Comparison of ENCODE assay signal across 21 cellular contexts in genomic region chr7:45188736-45189135, GRCh38. TPM values are rescaled to one million over a fixed set of nuclear protein-coding genes. Genes with fewer than 3 reads are reported as not detected.
"Had no signal": no experiment of that assay in that cellular context is flagged by ENCODE, and none has a peak within 500 bp of the region (broad histone marks: within the 10 kb centered on the region; RNA-seq: fewer than 3 reads in every experiment).

No MANE protein-coding gene starts in this region.

- H3K36me3 Mint-ChIP-seq: natural killer cell had no signal

- H3K36me3 ChIP-seq: right lobe of liver, thoracic aorta had no signal

- H3K9me3 ChIP-seq: right lobe of liver, SK-N-SH, thoracic aorta had no signal

- H3K27ac Mint-ChIP-seq: activated CD8-positive, alpha-beta T cell treated with anti-CD3 and anti-CD28 coated beads, Interleukin-2, amount 10 ng/mL, durations not matched to agents 7 days and 5 days; activated naive CD8-positive, alpha-beta T cell treated with anti-CD3 and anti-CD28 coated beads, Interleukin-2, amount 50 U/mL, for 24 hours; natural killer cell had no signal

- H3K4me3 Mint-ChIP-seq: activated CD8-positive, alpha-beta T cell treated with anti-CD3 and anti-CD28 coated beads, Interleukin-2, amount 10 ng/mL, durations not matched to agents 7 days and 5 days; activated naive CD8-positive, alpha-beta T cell treated with anti-CD3 and anti-CD28 coated beads, Interleukin-2, amount 50 U/mL, for 24 hours; natural killer cell had no signal

- H3K4me1 ChIP-seq: right lobe of liver had no signal

- ATAC-seq: activated CD8-positive, alpha-beta T cell treated with anti-CD3 and anti-CD28 coated beads, Interleukin-2, amount 10 ng/mL, durations not matched to agents 7 days and 5 days; activated naive CD8-positive, alpha-beta T cell treated with anti-CD3 and anti-CD28 coated beads, Interleukin-2, amount 50 U/mL, for 24 hours; natural killer cell had no signal

- H3K4me3 ChIP-seq: coronary artery, heart right ventricle, right lobe of liver, skin epidermis, thoracic aorta had no signal

- H3K9me3 Mint-ChIP-seq: natural killer cell had no signal

- H3K27ac ChIP-seq: coronary artery, right lobe of liver, skin epidermis, thoracic aorta, VCaP had no signal

- H3K27me3 ChIP-seq: heart right ventricle, right lobe of liver had no signal

- DNase-seq: activated CD4-positive, alpha-beta T cell treated with anti-CD3 and anti-CD28 coated beads for 1 hour; activated CD4-positive, alpha-beta T cell treated with anti-CD3 and anti-CD28 coated beads, Interleukin-2, amount 50 U/mL, for 1 hour; activated CD8-positive, alpha-beta T cell treated with anti-CD3 and anti-CD28 coated beads, Interleukin-2, amount 10 ng/mL, durations not matched to agents 7 days and 5 days; activated gamma-delta T cell; activated naive CD4-positive, alpha-beta T cell treated with anti-CD3 and anti-CD28 coated beads, Interleukin-2, amount 50 U/mL, for 16 hours; activated naive CD8-positive, alpha-beta T cell treated with anti-CD3 and anti-CD28 coated beads, Interleukin-2, amount 50 U/mL, for 24 hours; cerebellar nuclear complex; heart right ventricle; midbrain; natural killer cell; SK-N-SH; stimulated activated CD4-positive, alpha-beta T cell treated with anti-CD3 and anti-CD28 coated beads, Interleukin-2, amount 100 ng/mL, for 48 hours; stimulated activated naive CD4-positive, alpha-beta T cell had no signal

- H3K4me2 ChIP-seq: SK-N-SH had no signal

- H3K9me2 ChIP-seq: SK-N-SH had no signal

RNA-seq across cellular contexts. Expression of gene RAMP3, which starts 31.1 kb away (rescaled TPM):
- total RNA-seq: activated CD8-positive, alpha-beta T cell treated with anti-CD3 and anti-CD28 coated beads, Interleukin-2, amount 10 ng/mL, durations not matched to agents 7 days and 5 days; epithelial cell of proximal tubule; fibroblast of villous mesenchyme; natural killer cell; T-helper 2 cell treated with Interferon-gamma antibody and Interleukin-4, amounts not matched to agents 100 ng/mL and 5 ng/mL, for 36 hours had no signal
